In genomic region chr17:17027442-17028058, GRCh38 we compare ENCODE assay signal across 1 cellular context.
TF ChIP-seq lines count a peak whose summit lies in the region.

No MANE protein-coding gene starts in this region.

TF ChIP-seq in IMR-90, 13 proteins besides CTCF, POLR2A, EP300 and RAD21 (continued from another document):
- TF ChIP-seq MXI1 (IDR thresholded peaks at IDR 0.05; ENCODE audit: borderline replicate concordance, low read depth, low read length) (no peak), BHLHE40 (IDR thresholded peaks at IDR 0.05; ENCODE audit: low read depth, low read length) (no peak), ELK1 (IDR thresholded peaks at IDR 0.05; ENCODE audit: borderline replicate concordance, low read depth, low read length) (no peak), USF2 (IDR thresholded peaks at IDR 0.05; ENCODE audit: low read depth, low read length) (no peak), MAZ (IDR thresholded peaks at IDR 0.05; ENCODE audit: borderline replicate concordance, low read depth, low read length) (no peak), RFX5 (IDR thresholded peaks at IDR 0.05; ENCODE audit: low read depth, low read length) (no peak), CEBPB (IDR thresholded peaks at IDR 0.05; ENCODE audit: low read depth, low read length) (no peak), NFE2L2 (IDR thresholded peaks at IDR 0.05; ENCODE audit: low read depth, low read length) (no peak), CHD1 (IDR thresholded peaks at IDR 0.05; ENCODE audit: low read depth, low read length) (no peak), SMC3 (IDR thresholded peaks at IDR 0.05; ENCODE audit: low read depth, low read length) (no peak), FOS (IDR thresholded peaks at IDR 0.05; ENCODE audit: low read depth, low read length) (no peak)
